ENCODE assay signal across 1 cellular context in the genomic region with DNA sequence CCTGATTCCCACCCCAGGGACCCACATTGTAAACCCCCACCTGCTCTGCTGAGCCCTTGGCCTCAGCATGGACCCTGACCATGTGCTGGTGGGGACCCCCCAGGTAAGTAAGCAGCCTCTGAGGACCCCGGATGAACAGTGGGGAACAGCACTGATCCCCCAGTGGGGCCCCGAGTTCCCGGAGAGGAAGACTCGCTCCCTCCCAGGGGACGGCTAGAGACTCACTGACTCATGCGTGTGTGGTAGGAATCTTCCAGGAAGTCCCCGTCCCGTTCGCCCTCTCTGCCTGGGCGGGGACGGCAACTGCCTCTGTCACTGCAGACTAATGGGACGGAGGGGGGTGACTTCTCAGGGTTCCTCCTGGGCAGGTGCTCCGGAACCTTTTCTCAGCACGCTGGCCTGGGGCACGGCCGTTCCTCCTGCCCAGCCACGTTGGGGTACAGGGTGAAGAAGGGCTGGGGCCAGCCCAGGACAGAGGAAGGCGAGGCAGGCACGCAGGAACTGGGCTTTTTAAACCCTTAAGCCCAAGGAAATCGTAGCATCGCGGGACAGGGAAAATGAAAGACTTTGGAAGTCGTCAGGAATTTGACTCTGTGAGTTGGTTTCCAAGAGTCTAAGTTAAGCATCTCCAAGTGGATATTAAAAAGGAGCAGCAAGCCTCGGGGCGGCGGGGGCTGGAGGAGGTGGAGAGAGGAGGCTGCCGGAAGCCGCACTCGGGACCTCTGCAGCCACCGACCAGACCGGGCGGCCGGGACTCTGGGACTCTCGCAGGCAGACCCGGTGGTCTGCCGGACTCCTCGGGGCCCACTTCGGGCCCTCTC.
A peak's percentile ranks its signal among the peaks of the same experiment; 100 is the strongest.
TF ChIP-seq lines count a peak whose summit lies in the region.

No MANE protein-coding gene starts in this region.

TF ChIP-seq in HepG2, 621 proteins besides CTCF, POLR2A, EP300 and RAD21 (continued from another document):
- TF ChIP-seq, protein P1, sequence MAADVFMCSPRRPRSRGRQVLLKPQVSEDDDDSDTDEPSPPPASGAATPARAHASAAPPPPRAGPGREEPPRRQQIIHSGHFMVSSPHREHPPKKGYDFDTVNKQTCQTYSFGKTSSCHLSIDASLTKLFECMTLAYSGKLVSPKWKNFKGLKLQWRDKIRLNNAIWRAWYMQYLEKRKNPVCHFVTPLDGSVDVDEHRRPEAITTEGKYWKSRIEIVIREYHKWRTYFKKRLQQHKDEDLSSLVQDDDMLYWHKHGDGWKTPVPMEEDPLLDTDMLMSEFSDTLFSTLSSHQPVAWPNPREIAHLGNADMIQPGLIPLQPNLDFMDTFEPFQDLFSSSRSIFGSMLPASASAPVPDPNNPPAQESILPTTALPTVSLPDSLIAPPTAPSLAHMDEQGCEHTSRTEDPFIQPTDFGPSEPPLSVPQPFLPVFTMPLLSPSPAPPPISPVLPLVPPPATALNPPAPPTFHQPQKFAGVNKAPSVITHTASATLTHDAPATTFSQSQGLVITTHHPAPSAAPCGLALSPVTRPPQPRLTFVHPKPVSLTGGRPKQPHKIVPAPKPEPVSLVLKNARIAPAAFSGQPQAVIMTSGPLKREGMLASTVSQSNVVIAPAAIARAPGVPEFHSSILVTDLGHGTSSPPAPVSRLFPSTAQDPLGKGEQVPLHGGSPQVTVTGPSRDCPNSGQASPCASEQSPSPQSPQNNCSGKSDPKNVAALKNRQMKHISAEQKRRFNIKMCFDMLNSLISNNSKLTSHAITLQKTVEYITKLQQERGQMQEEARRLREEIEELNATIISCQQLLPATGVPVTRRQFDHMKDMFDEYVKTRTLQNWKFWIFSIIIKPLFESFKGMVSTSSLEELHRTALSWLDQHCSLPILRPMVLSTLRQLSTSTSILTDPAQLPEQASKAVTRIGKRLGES (CRISPR knock-in tag; IDR thresholded peaks at IDR 0.05; ENCODE audit: borderline replicate concordance): no peak
- TF ChIP-seq AGO1 (IDR thresholded peaks at IDR 0.05; ENCODE audit: low read depth, low read length, poor library complexity, severe bottlenecking): no peak
- TF ChIP-seq, protein P2, sequence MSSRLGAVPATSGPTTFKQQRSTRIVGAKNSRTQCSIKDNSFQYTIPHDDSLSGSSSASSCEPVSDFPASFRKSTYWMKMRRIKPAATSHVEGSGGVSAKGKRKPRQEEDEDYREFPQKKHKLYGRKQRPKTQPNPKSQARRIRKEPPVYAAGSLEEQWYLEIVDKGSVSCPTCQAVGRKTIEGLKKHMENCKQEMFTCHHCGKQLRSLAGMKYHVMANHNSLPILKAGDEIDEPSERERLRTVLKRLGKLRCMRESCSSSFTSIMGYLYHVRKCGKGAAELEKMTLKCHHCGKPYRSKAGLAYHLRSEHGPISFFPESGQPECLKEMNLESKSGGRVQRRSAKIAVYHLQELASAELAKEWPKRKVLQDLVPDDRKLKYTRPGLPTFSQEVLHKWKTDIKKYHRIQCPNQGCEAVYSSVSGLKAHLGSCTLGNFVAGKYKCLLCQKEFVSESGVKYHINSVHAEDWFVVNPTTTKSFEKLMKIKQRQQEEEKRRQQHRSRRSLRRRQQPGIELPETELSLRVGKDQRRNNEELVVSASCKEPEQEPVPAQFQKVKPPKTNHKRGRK (CRISPR knock-in tag; IDR thresholded peaks at IDR 0.05): no peak
- TF ChIP-seq MTF1 (CRISPR knock-in tag; IDR thresholded peaks at IDR 0.05): no peak
- no peak for TF ChIP-seq SP1 (IDR thresholded peaks at IDR 0.05)
- no peak for TF ChIP-seq SP1 (CRISPR knock-in tag; IDR thresholded peaks at IDR 0.05)
- no peak for TF ChIP-seq YEATS4 (CRISPR knock-in tag; IDR thresholded peaks at IDR 0.05; ENCODE audit: borderline replicate concordance)
- TF ChIP-seq, protein P3, sequence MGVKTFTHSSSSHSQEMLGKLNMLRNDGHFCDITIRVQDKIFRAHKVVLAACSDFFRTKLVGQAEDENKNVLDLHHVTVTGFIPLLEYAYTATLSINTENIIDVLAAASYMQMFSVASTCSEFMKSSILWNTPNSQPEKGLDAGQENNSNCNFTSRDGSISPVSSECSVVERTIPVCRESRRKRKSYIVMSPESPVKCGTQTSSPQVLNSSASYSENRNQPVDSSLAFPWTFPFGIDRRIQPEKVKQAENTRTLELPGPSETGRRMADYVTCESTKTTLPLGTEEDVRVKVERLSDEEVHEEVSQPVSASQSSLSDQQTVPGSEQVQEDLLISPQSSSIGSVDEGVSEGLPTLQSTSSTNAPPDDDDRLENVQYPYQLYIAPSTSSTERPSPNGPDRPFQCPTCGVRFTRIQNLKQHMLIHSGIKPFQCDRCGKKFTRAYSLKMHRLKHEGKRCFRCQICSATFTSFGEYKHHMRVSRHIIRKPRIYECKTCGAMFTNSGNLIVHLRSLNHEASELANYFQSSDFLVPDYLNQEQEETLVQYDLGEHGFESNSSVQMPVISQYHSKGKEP (CRISPR knock-in tag; IDR thresholded peaks at IDR 0.05): no peak
- TF ChIP-seq ZBTB38 (CRISPR knock-in tag; IDR thresholded peaks at IDR 0.05): 0 out of 2 replicates have a peak, but pooled peaks have one; percentile 27
- no peak for TF ChIP-seq KDM1A (CRISPR knock-in tag; IDR thresholded peaks at IDR 0.05)
- TF ChIP-seq, protein P4, sequence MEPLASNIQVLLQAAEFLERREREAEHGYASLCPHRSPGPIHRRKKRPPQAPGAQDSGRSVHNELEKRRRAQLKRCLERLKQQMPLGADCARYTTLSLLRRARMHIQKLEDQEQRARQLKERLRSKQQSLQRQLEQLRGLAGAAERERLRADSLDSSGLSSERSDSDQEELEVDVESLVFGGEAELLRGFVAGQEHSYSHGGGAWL (CRISPR knock-in tag; IDR thresholded peaks at IDR 0.05): 0 out of 2 replicates have a peak, but pooled peaks have one; percentile 7
- TF ChIP-seq ZBTB8A (CRISPR knock-in tag; IDR thresholded peaks at IDR 0.05; ENCODE audit: borderline replicate concordance, low read depth): no peak
- TF ChIP-seq DNMT3B (CRISPR knock-in tag; conservative IDR thresholded peaks at IDR 0.05): no peak
- no peak for TF ChIP-seq ZNF317 (CRISPR knock-in tag; IDR thresholded peaks at IDR 0.05)
- no peak for TF ChIP-seq KDM6A (CRISPR knock-in tag; IDR thresholded peaks at IDR 0.05; ENCODE audit: low read depth)
- no peak for TF ChIP-seq PHF5A (CRISPR knock-in tag; IDR thresholded peaks at IDR 0.05; ENCODE audit: low read depth, unreplicated experiment)
- TF ChIP-seq FOXO1 (CRISPR knock-in tag; IDR thresholded peaks at IDR 0.05): no peak
- TF ChIP-seq, protein P5, sequence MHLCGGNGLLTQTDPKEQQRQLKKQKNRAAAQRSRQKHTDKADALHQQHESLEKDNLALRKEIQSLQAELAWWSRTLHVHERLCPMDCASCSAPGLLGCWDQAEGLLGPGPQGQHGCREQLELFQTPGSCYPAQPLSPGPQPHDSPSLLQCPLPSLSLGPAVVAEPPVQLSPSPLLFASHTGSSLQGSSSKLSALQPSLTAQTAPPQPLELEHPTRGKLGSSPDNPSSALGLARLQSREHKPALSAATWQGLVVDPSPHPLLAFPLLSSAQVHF (CRISPR knock-in tag; IDR thresholded peaks at IDR 0.05): no peak
- peak; percentile 53 for TF ChIP-seq RBM22 (optimal IDR thresholded peaks at IDR 0.05; ENCODE audit: low read length)
- TF ChIP-seq, protein P6, sequence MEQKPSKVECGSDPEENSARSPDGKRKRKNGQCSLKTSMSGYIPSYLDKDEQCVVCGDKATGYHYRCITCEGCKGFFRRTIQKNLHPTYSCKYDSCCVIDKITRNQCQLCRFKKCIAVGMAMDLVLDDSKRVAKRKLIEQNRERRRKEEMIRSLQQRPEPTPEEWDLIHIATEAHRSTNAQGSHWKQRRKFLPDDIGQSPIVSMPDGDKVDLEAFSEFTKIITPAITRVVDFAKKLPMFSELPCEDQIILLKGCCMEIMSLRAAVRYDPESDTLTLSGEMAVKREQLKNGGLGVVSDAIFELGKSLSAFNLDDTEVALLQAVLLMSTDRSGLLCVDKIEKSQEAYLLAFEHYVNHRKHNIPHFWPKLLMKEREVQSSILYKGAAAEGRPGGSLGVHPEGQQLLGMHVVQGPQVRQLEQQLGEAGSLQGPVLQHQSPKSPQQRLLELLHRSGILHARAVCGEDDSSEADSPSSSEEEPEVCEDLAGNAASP (CRISPR knock-in tag; IDR thresholded peaks at IDR 0.05; ENCODE audit: borderline replicate concordance): no peak
- no peak for TF ChIP-seq PITX1 (CRISPR knock-in tag; IDR thresholded peaks at IDR 0.05)
- TF ChIP-seq ZNF570 (CRISPR knock-in tag; IDR thresholded peaks at IDR 0.05; ENCODE audit: borderline replicate concordance): no peak
- TF ChIP-seq CHD2 (IDR thresholded peaks at IDR 0.05; ENCODE audit: low read depth, low read length): no peak
- TF ChIP-seq, protein P7, sequence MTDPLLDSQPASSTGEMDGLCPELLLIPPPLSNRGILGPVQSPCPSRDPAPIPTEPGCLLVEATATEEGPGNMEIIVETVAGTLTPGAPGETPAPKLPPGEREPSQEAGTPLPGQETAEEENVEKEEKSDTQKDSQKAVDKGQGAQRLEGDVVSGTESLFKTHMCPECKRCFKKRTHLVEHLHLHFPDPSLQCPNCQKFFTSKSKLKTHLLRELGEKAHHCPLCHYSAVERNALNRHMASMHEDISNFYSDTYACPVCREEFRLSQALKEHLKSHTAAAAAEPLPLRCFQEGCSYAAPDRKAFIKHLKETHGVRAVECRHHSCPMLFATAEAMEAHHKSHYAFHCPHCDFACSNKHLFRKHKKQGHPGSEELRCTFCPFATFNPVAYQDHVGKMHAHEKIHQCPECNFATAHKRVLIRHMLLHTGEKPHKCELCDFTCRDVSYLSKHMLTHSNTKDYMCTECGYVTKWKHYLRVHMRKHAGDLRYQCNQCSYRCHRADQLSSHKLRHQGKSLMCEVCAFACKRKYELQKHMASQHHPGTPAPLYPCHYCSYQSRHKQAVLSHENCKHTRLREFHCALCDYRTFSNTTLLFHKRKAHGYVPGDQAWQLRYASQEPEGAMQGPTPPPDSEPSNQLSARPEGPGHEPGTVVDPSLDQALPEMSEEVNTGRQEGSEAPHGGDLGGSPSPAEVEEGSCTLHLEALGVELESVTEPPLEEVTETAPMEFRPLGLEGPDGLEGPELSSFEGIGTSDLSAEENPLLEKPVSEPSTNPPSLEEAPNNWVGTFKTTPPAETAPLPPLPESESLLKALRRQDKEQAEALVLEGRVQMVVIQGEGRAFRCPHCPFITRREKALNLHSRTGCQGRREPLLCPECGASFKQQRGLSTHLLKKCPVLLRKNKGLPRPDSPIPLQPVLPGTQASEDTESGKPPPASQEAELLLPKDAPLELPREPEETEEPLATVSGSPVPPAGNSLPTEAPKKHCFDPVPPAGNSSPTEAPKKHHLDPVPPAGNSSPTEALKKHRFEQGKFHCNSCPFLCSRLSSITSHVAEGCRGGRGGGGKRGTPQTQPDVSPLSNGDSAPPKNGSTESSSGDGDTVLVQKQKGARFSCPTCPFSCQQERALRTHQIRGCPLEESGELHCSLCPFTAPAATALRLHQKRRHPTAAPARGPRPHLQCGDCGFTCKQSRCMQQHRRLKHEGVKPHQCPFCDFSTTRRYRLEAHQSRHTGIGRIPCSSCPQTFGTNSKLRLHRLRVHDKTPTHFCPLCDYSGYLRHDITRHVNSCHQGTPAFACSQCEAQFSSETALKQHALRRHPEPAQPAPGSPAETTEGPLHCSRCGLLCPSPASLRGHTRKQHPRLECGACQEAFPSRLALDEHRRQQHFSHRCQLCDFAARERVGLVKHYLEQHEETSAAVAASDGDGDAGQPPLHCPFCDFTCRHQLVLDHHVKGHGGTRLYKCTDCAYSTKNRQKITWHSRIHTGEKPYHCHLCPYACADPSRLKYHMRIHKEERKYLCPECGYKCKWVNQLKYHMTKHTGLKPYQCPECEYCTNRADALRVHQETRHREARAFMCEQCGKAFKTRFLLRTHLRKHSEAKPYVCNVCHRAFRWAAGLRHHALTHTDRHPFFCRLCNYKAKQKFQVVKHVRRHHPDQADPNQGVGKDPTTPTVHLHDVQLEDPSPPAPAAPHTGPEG (CRISPR knock-in tag; IDR thresholded peaks at IDR 0.05): no peak
- TF ChIP-seq, protein P8, sequence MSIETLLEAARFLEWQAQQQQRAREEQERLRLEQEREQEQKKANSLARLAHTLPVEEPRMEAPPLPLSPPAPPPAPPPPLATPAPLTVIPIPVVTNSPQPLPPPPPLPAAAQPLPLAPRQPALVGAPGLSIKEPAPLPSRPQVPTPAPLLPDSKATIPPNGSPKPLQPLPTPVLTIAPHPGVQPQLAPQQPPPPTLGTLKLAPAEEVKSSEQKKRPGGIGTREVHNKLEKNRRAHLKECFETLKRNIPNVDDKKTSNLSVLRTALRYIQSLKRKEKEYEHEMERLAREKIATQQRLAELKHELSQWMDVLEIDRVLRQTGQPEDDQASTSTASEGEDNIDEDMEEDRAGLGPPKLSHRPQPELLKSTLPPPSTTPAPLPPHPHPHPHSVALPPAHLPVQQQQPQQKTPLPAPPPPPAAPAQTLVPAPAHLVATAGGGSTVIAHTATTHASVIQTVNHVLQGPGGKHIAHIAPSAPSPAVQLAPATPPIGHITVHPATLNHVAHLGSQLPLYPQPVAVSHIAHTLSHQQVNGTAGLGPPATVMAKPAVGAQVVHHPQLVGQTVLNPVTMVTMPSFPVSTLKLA (IDR thresholded peaks at IDR 0.05): peak; percentile 67
- no peak for TF ChIP-seq RNF2 (conservative IDR thresholded peaks at IDR 0.05; ENCODE audit: low read depth)
- TF ChIP-seq FOXC1 (CRISPR knock-in tag; IDR thresholded peaks at IDR 0.05; ENCODE audit: borderline replicate concordance): no peak
